ENCODE assay signal across 12 cellular contexts in genomic region chr21:37458669-37459276, GRCh38.
DNase-seq lines count a peak whose midpoint lies in the region; ATAC-seq and TF ChIP-seq lines count a peak whose summit lies in the region.
"Had no signal": no experiment of that assay in that cellular context is flagged by ENCODE, and none has a peak within 500 bp of the region (broad histone marks: within the 10 kb centered on the region; RNA-seq: fewer than 3 reads in every experiment).

No MANE protein-coding gene starts in this region.

- no peak overlapping the region for H3K4me3 ChIP-seq in SJSA1
- H3K4me3 ChIP-seq: uterus had no signal

- peak; percentile 16 for ATAC-seq in esophagus mucosa

- H3K27ac ChIP-seq in SJSA1 = peak overlapping the region; percentile 39
- H3K27ac ChIP-seq: brain microvascular endothelial cell, foreskin keratinocyte, uterus had no signal

- no peaks in the 10 kb centered on the region for H3K27me3 Mint-ChIP-seq in T-helper 1 cell treated with Interleukin-12 subunit alpha and Interleukin-12 subunit beta and Interleukin-4 antibody, amounts not matched to agents 30 μg/mL and 1 μg/mL, for 36 hours (ENCODE audit: low read depth)
- no peaks in the 10 kb centered on the region for H3K27me3 Mint-ChIP-seq in osteocyte (ENCODE audit: unreplicated experiment)

- H3K4me1 ChIP-seq in SJSA1 (replicated peaks) = peaks cover 56% of the 10 kb centered on the region

- DNase-seq in T-helper 1 cell (no peak), SJSA1 (ENCODE audit: low read depth in 1 of 2, low spot score in 2 of 2) (no peak), osteocyte (ENCODE audit: extremely low spot score, unreplicated experiment) (no peak), retina (no peak), NCI-H1694 (lab: John Stamatoyannopoulos, UW) (no peak), NCI-H146 treated with DMSO at 0.1 percent for 48 hours (lab: John Stamatoyannopoulos, UW; ENCODE audit: unreplicated experiment) (no peak)
- DNase-seq: uterus had no signal

- H3K36me3 ChIP-seq in SJSA1 = no peaks in the 10 kb centered on the region
- H3K36me3 ChIP-seq: brain microvascular endothelial cell, uterus had no signal

- no peaks in the 10 kb centered on the region for H3K27me3 ChIP-seq in SJSA1 (replicated peaks)
- H3K27me3 ChIP-seq: brain microvascular endothelial cell, foreskin keratinocyte, uterus had no signal

- H3K9me3 Mint-ChIP-seq in T-helper 1 cell treated with Interleukin-12 subunit alpha and Interleukin-12 subunit beta and Interleukin-4 antibody, amounts not matched to agents 30 μg/mL and 1 μg/mL, for 36 hours = no peaks in the 10 kb centered on the region
- no peaks in the 10 kb centered on the region for H3K9me3 Mint-ChIP-seq in osteocyte (ENCODE audit: unreplicated experiment)
- H3K9me3 Mint-ChIP-seq: neural crest cell had no signal

- H3K27ac Mint-ChIP-seq in T-helper 1 cell treated with Interleukin-12 subunit alpha and Interleukin-12 subunit beta and Interleukin-4 antibody, amounts not matched to agents 30 μg/mL and 1 μg/mL, for 36 hours = peak overlapping the region; percentile 74
- peak overlapping the region; percentile 67 for H3K27ac Mint-ChIP-seq in osteocyte (ENCODE audit: unreplicated experiment)

- H3K36me3 Mint-ChIP-seq in T-helper 1 cell treated with Interleukin-12 subunit alpha and Interleukin-12 subunit beta and Interleukin-4 antibody, amounts not matched to agents 30 μg/mL and 1 μg/mL, for 36 hours (ENCODE audit: low read depth) = peaks cover 9% of the 10 kb centered on the region
- peaks cover 2% of the 10 kb centered on the region for H3K36me3 Mint-ChIP-seq in osteocyte (ENCODE audit: unreplicated experiment)

- H3K4me3 Mint-ChIP-seq in T-helper 1 cell treated with Interleukin-12 subunit alpha and Interleukin-12 subunit beta and Interleukin-4 antibody, amounts not matched to agents 30 μg/mL and 1 μg/mL, for 36 hours = no peak overlapping the region
- no peak overlapping the region for H3K4me3 Mint-ChIP-seq in osteocyte (ENCODE audit: unreplicated experiment)

- peaks cover 67% of the 10 kb centered on the region for H3K4me1 Mint-ChIP-seq in T-helper 1 cell treated with Interleukin-12 subunit alpha and Interleukin-12 subunit beta and Interleukin-4 antibody, amounts not matched to agents 30 μg/mL and 1 μg/mL, for 36 hours (ENCODE audit: low read depth)
- peaks cover 82% of the 10 kb centered on the region for H3K4me1 Mint-ChIP-seq in osteocyte (ENCODE audit: unreplicated experiment)

- no peaks in the 10 kb centered on the region for H3K9me3 ChIP-seq in SJSA1 (replicated peaks)
- H3K9me3 ChIP-seq: uterus had no signal

- TF ChIP-seq CTCF in osteocyte (IDR thresholded peaks at IDR 0.05) = no peak
